Comparison of ENCODE assay signal across 1 cellular context in the genomic region with DNA sequence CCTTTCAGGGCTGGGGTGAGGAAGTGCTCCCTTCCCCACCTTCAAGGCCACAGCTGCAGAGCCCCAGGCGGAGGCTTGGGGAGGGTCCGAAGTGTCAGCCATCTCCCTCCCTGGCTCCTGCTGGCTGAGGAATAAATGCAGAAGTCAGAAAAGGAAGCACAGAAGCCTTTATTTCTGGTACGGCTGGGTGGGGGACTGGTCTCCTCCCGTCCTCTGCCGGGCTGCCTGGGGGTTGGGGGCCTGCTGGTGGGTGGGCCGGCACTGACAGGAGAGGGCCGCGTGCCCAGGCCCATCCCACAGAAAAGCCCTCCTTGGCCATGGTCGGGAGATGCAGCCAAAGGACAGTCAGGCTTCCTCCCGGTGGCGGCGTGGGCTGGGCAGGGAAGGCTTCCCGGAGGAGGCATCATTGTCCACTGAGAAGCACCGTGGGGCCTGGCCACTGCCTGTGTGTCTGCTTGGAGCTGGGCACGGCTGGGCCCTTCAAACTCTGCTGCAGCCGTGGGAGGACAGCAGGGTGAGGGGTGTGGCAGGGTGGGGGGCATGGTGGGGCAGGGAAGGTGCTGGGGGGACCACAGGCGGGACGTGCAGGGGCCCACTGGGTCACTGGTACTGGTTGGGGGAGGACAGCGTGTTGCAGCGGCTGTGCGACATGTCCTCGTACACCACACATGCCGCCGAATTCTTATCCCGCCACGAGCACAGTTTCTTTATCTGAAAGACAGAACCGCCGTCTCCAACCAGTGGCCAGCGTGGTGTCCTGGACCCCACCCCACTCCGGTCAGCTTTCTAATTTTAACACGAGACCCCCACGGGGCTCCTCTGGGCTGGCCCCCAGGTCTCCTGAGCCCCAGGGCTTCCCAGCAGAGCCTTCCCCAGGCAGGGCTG.
TF ChIP-seq lines count a peak whose summit lies in the region.

No MANE protein-coding gene starts in this region.

TF ChIP-seq in K562, 482 proteins besides CTCF, POLR2A, EP300 and RAD21 (continued from another document):
- TF ChIP-seq NFIC (IDR thresholded peaks at IDR 0.05) (no peak), ELF2 (CRISPR knock-in tag; IDR thresholded peaks at IDR 0.05) (no peak), TBL1XR1 (IDR thresholded peaks at IDR 0.05; ENCODE audit: low read length in 2 of 2) (no peak), L3MBTL2 (IDR thresholded peaks at IDR 0.05) (0 out of 2 replicates have a peak, but pooled peaks have one; percentile 21), NR2C2 (CRISPR knock-in tag; IDR thresholded peaks at IDR 0.05) (no peak), NR2C2 (tag; IDR thresholded peaks at IDR 0.05) (no peak), DACH1 (IDR thresholded peaks at IDR 0.05; ENCODE audit: partially characterized antibody) (no peak), ZNF444 (CRISPR knock-in tag; IDR thresholded peaks at IDR 0.05) (no peak), HEY1 (CRISPR knock-in tag; IDR thresholded peaks at IDR 0.05; ENCODE audit: borderline replicate concordance) (no peak), TRIM25 (IDR thresholded peaks at IDR 0.05; ENCODE audit: borderline replicate concordance) (no peak), CAMTA2 (CRISPR knock-in tag; conservative IDR thresholded peaks at IDR 0.05) (no peak), MXI1 (IDR thresholded peaks at IDR 0.05; ENCODE audit: low read depth, low read length) (no peak), GTF2E2 (tag; IDR thresholded peaks at IDR 0.05) (no peak), CHD2 (IDR thresholded peaks at IDR 0.05; ENCODE audit: low read depth, low read length) (no peak), HLTF (IDR thresholded peaks at IDR 0.05) (no peak), ZFP36 (IDR thresholded peaks at IDR 0.05; ENCODE audit: low read depth, low read length, partially characterized antibody) (peak; percentile 96), TEAD2 (tag; IDR thresholded peaks at IDR 0.05) (no peak), HBP1 (CRISPR knock-in tag; IDR thresholded peaks at IDR 0.05) (no peak), ZNF436 (CRISPR knock-in tag; IDR thresholded peaks at IDR 0.05) (peak; percentile 26; the same call in 1 of the 2 replicates), ZNF347 (CRISPR knock-in tag; IDR thresholded peaks at IDR 0.05; ENCODE audit: low read depth) (no peak), SMARCA5 (IDR thresholded peaks at IDR 0.05) (no peak)
